Comparison of ENCODE assay signal across 19 cellular contexts in genomic region chr12:6387541-6387940, GRCh38. TPM values are rescaled to one million over a fixed set of nuclear protein-coding genes. Genes with fewer than 3 reads are reported as not detected.
"Had no signal": no experiment of that assay in that cellular context is flagged by ENCODE, and none has a peak within 500 bp of the region (broad histone marks: within the 10 kb centered on the region; RNA-seq: fewer than 3 reads in every experiment).

No MANE protein-coding gene starts in this region.

- FAIRE-seq: astrocyte, endothelial cell of umbilical vein had no signal

- H3K9me3 ChIP-seq: gastrocnemius medialis, right atrium auricular region, tibial nerve had no signal

- ATAC-seq: activated naive CD8-positive, alpha-beta T cell treated with anti-CD3 and anti-CD28 coated beads, Interleukin-2, amount 50 U/mL, for 24 hours; gastrocnemius medialis; left ventricle myocardium superior; T-cell had no signal

- H3K4me3 ChIP-seq: cardiac muscle cell, gastrocnemius medialis, neural progenitor cell, right atrium auricular region, smooth muscle cell, tibial nerve had no signal

- H3K9ac ChIP-seq: neural progenitor cell, parathyroid adenoma had no signal

- H3K4me3 Mint-ChIP-seq: activated naive CD8-positive, alpha-beta T cell treated with anti-CD3 and anti-CD28 coated beads, Interleukin-2, amount 50 U/mL, for 24 hours; neural progenitor cell; T-cell had no signal

- DNase-seq: activated CD4-positive, alpha-beta T cell treated with anti-CD3 and anti-CD28 coated beads for 4 hours; activated CD8-positive, alpha-beta memory T cell treated with anti-CD3 and anti-CD28 coated beads for 24 hours; activated naive CD4-positive, alpha-beta T cell treated with Interleukin-2 at 50 U/mL for 16 hours; activated naive CD8-positive, alpha-beta T cell treated with anti-CD3 and anti-CD28 coated beads, Interleukin-2, amount 50 U/mL, for 24 hours; gastrocnemius medialis; left ventricle myocardium superior; mesendoderm; T-cell; T1000; WERI-Rb-1 had no signal

- H3K4me2 ChIP-seq: neural progenitor cell, smooth muscle cell had no signal

- H3K36me3 ChIP-seq: cardiac muscle cell, neural progenitor cell, WERI-Rb-1 had no signal

- H3K9me3 Mint-ChIP-seq: activated naive CD8-positive, alpha-beta T cell treated with anti-CD3 and anti-CD28 coated beads, Interleukin-2, amount 50 U/mL, for 24 hours; neural progenitor cell; T-cell had no signal

- H3K27me3 ChIP-seq: gastrocnemius medialis, right atrium auricular region, tibial nerve had no signal

- H3K27ac Mint-ChIP-seq: activated naive CD8-positive, alpha-beta T cell treated with anti-CD3 and anti-CD28 coated beads, Interleukin-2, amount 50 U/mL, for 24 hours; neural progenitor cell; T-cell had no signal

- H3K27ac ChIP-seq: cardiac muscle cell, neural progenitor cell, parathyroid adenoma, right atrium auricular region, WERI-Rb-1 had no signal

- H3K36me3 Mint-ChIP-seq: neural progenitor cell, T-cell had no signal

RNA-seq across cellular contexts. Expression of gene SCNN1A, which starts 12.2 kb away (rescaled TPM):
- polyA plus RNA-seq: cardiac muscle cell had no signal

RNA-seq across cellular contexts. Expression of gene CD27, which starts 57.2 kb away (rescaled TPM):
- total RNA-seq: astrocyte, cardiac muscle cell, endothelial cell of umbilical vein, kidney epithelial cell, smooth muscle cell had no signal
- polyA plus RNA-seq: endothelial cell of umbilical vein, smooth muscle cell had no signal
